25 cellular contexts compared by ENCODE assay signal in genomic region chr1:94593611-94594010, GRCh38.
"Had no signal": no experiment of that assay in that cellular context is flagged by ENCODE, and none has a peak within 500 bp of the region (broad histone marks: within the 10 kb centered on the region; RNA-seq: fewer than 3 reads in every experiment).

No MANE protein-coding gene starts in this region.

- DNase-seq: cerebellar nuclear complex; effector CD8-positive, alpha-beta T cell; foreskin keratinocyte; glutamatergic neuron; heart right ventricle; hippocampal formation; left ventricle myocardium superior; lower lobe of right lung; natural killer cell; nucleus accumbens; ovary; posterior cingulate gyrus; psoas muscle; right cardiac atrium; sigmoid colon; spleen; stimulated activated CD4-positive, alpha-beta T cell treated with anti-CD3 and anti-CD28 coated beads, Interleukin-4, amount 100 ng/mL, for 4 hours; stimulated activated naive B cell treated with anti-CD40 and anti-IgM and Interleukin-4, amounts not matched to agents 10 μg/mL and 1 μg/mL and 100 μg/mL, for 72 hours; trophoblast cell had no signal

- H3K36me3 ChIP-seq: esophagus muscularis mucosa, gastroesophageal sphincter, heart right ventricle, lower lobe of right lung, ovary, sigmoid colon, spleen, suprapubic skin, vagina had no signal

- H3K9me3 ChIP-seq: esophagus muscularis mucosa, gastroesophageal sphincter, heart right ventricle, lower lobe of right lung, ovary, psoas muscle, sigmoid colon, spleen, suprapubic skin, vagina had no signal

- H3K27me3 ChIP-seq: esophagus muscularis mucosa, foreskin keratinocyte, gastroesophageal sphincter, heart right ventricle, ovary, sigmoid colon, spleen, suprapubic skin, vagina had no signal

- ATAC-seq: foreskin keratinocyte; gastroesophageal sphincter; heart right ventricle; left ventricle myocardium superior; lower lobe of right lung; natural killer cell; psoas muscle; right cardiac atrium; stimulated activated naive B cell treated with anti-CD40 and anti-IgM and Interleukin-4, amounts not matched to agents 10 μg/mL and 1 μg/mL and 100 μg/mL, for 72 hours had no signal

- H3K27ac Mint-ChIP-seq: natural killer cell; stimulated activated naive B cell treated with anti-CD40 and anti-IgM and Interleukin-4, amounts not matched to agents 10 μg/mL and 1 μg/mL and 100 μg/mL, for 72 hours; stimulated activated naive CD8-positive, alpha-beta T cell treated with anti-CD3 and anti-CD28 coated beads, Interleukin-15, Interleukin-2, amounts not matched to agents 100 ng/mL and 50 ng/mL, for 24 hours had no signal

- H3K9me3 Mint-ChIP-seq: natural killer cell; stimulated activated naive B cell treated with anti-CD40 and anti-IgM and Interleukin-4, amounts not matched to agents 10 μg/mL and 1 μg/mL and 100 μg/mL, for 72 hours; stimulated activated naive CD8-positive, alpha-beta T cell treated with anti-CD3 and anti-CD28 coated beads, Interleukin-15, Interleukin-2, amounts not matched to agents 100 ng/mL and 50 ng/mL, for 24 hours had no signal

- H3K36me3 Mint-ChIP-seq: natural killer cell; stimulated activated naive B cell treated with anti-CD40 and anti-IgM and Interleukin-4, amounts not matched to agents 10 μg/mL and 1 μg/mL and 100 μg/mL, for 72 hours had no signal

- H3K27ac ChIP-seq: esophagus muscularis mucosa, foreskin keratinocyte, gastroesophageal sphincter, heart right ventricle, lower lobe of right lung, ovary, psoas muscle, sigmoid colon, skin epidermis, spleen, suprapubic skin, vagina had no signal

- H3K4me1 ChIP-seq: foreskin keratinocyte, lower lobe of right lung, psoas muscle, suprapubic skin had no signal

- H3K4me3 ChIP-seq: esophagus muscularis mucosa, gastroesophageal sphincter, heart right ventricle, lower lobe of right lung, ovary, psoas muscle, sigmoid colon, skin epidermis, spleen, suprapubic skin, vagina had no signal

- H3K4me3 Mint-ChIP-seq: natural killer cell; stimulated activated naive B cell treated with anti-CD40 and anti-IgM and Interleukin-4, amounts not matched to agents 10 μg/mL and 1 μg/mL and 100 μg/mL, for 72 hours; stimulated activated naive CD8-positive, alpha-beta T cell treated with anti-CD3 and anti-CD28 coated beads, Interleukin-15, Interleukin-2, amounts not matched to agents 100 ng/mL and 50 ng/mL, for 24 hours had no signal

- H3K4me1 Mint-ChIP-seq: natural killer cell; stimulated activated naive B cell treated with anti-CD40 and anti-IgM and Interleukin-4, amounts not matched to agents 10 μg/mL and 1 μg/mL and 100 μg/mL, for 72 hours had no signal
